ENCODE assay signal across 20 cellular contexts in genomic region chr2:212088353-212088752, GRCh38.
A peak's percentile ranks its signal among the peaks of the same experiment; 100 is the strongest.
DNase-seq lines count a peak whose midpoint lies in the region; ATAC-seq and TF ChIP-seq lines count a peak whose summit lies in the region.
"Had no signal": no experiment of that assay in that cellular context is flagged by ENCODE, and none has a peak within 500 bp of the region (broad histone marks: within the 10 kb centered on the region; RNA-seq: fewer than 3 reads in every experiment).

No MANE protein-coding gene starts in this region.

- ATAC-seq in GM18520 (IDR thresholded peaks at IDR 0.05; ENCODE audit: unreplicated experiment) (peak; percentile 69), GM21717 (IDR thresholded peaks at IDR 0.05; ENCODE audit: unreplicated experiment) (peak; percentile 65), HG02642 (IDR thresholded peaks at IDR 0.05; ENCODE audit: poor library complexity, unreplicated experiment) (no peak)
- ATAC-seq: K562, Panc1 had no signal

- H3K4me1 Mint-ChIP-seq in glutamatergic neuron (ENCODE audit: low read depth, unreplicated experiment), result peaks cover 5% of the 10 kb centered on the region
- H3K4me1 Mint-ChIP-seq in activated T-cell treated with anti-CD3 and anti-CD28 coated beads, Interleukin-2, amount 50 U/mL, for 24 hours (ENCODE audit: low read depth), result no peaks in the 10 kb centered on the region

- H3K4me3 Mint-ChIP-seq in glutamatergic neuron (ENCODE audit: unreplicated experiment), result no peak overlapping the region
- no peak overlapping the region for H3K4me3 Mint-ChIP-seq in activated T-cell treated with anti-CD3 and anti-CD28 coated beads, Interleukin-2, amount 50 U/mL, for 24 hours

- no peaks in the 10 kb centered on the region for H3K9me3 Mint-ChIP-seq in glutamatergic neuron (ENCODE audit: unreplicated experiment)
- peaks cover 4% of the 10 kb centered on the region for H3K9me3 Mint-ChIP-seq in activated T-cell treated with anti-CD3 and anti-CD28 coated beads, Interleukin-2, amount 50 U/mL, for 24 hours

- no peaks in the 10 kb centered on the region for H3K36me3 Mint-ChIP-seq in glutamatergic neuron (ENCODE audit: unreplicated experiment)
- no peaks in the 10 kb centered on the region for H3K36me3 Mint-ChIP-seq in activated T-cell treated with anti-CD3 and anti-CD28 coated beads, Interleukin-2, amount 50 U/mL, for 24 hours (ENCODE audit: low read depth)

- H3K27ac Mint-ChIP-seq in glutamatergic neuron (ENCODE audit: unreplicated experiment), result no peak overlapping the region
- no peak overlapping the region for H3K27ac Mint-ChIP-seq in activated T-cell treated with anti-CD3 and anti-CD28 coated beads, Interleukin-2, amount 50 U/mL, for 24 hours

- DNase-seq in LHCN-M2 (ENCODE audit: low read depth) (peak; percentile 7), amniotic epithelial cell (ENCODE audit: low read depth) (peak; percentile 43), glutamatergic neuron (no peak), AML-193 (lab: John Stamatoyannopoulos, UW) (no peak)
- DNase-seq in activated T-cell treated with anti-CD3 and anti-CD28 coated beads, Interleukin-2, amount 50 U/mL, for 24 hours, result no peak
- DNase-seq: ACHN; COR-L47; NCI-H1105; NCI-H1694; NCI-H226; NCI-H526; NK-92 treated with Interleukin-12 subunit alpha and Interleukin-12 subunit beta, amount 100 ng/mL, for 24 hours; SK-N-SH; T-helper 1 cell; T1000 had no signal

- H3K27me3 Mint-ChIP-seq in glutamatergic neuron (ENCODE audit: unreplicated experiment), result no peaks in the 10 kb centered on the region
- no peaks in the 10 kb centered on the region for H3K27me3 Mint-ChIP-seq in activated T-cell treated with anti-CD3 and anti-CD28 coated beads, Interleukin-2, amount 50 U/mL, for 24 hours

- TF ChIP-seq CTCF in glutamatergic neuron (IDR thresholded peaks at IDR 0.05; ENCODE audit: partially characterized antibody, unreplicated experiment), result no peak

Comparison
In these comparisons a context has a peak if more than half of its experiments do, and no peak if none do; other contexts are left out.
1. DNase-seq: peak in LHCN-M2 (single experiment) and amniotic epithelial cell (single experiment); none in glutamatergic neuron (single experiment), AML-193 (0 of 2) and activated T-cell treated with anti-CD3 and anti-CD28 coated beads, Interleukin-2, amount 50 U/mL, for 24 hours (single experiment).